9 cellular contexts compared by ENCODE assay signal in genomic region chr11:76666408-76666807, GRCh38. TPM values are rescaled to one million over a fixed set of nuclear protein-coding genes. Genes with fewer than 3 reads are reported as not detected.
DNase-seq lines count a peak whose midpoint lies in the region; ATAC-seq and TF ChIP-seq lines count a peak whose summit lies in the region.
"Had no signal": no experiment of that assay in that cellular context is flagged by ENCODE, and none has a peak within 500 bp of the region (broad histone marks: within the 10 kb centered on the region; RNA-seq: fewer than 3 reads in every experiment).

No MANE protein-coding gene starts in this region.

- peak overlapping the region; percentile 51 for H3K27ac Mint-ChIP-seq in neural crest cell (ENCODE audit: unreplicated experiment)
- H3K27ac Mint-ChIP-seq in CD8-positive, alpha-beta T cell, result no peak overlapping the region
- H3K27ac Mint-ChIP-seq: activated naive CD4-positive, alpha-beta T cell treated with anti-CD3 and anti-CD28 coated beads, Interleukin-2, amount 50 U/mL, for 24 hours had no signal

- peak; percentile 61 for ATAC-seq in HG02678 (IDR thresholded peaks at IDR 0.05; ENCODE audit: unreplicated experiment)
- ATAC-seq in GM19035 (IDR thresholded peaks at IDR 0.05; ENCODE audit: unreplicated experiment), result no peak
- no peak for ATAC-seq in CD8-positive, alpha-beta T cell

- H3K9me3 Mint-ChIP-seq in neural crest cell, result no peaks in the 10 kb centered on the region
- H3K9me3 Mint-ChIP-seq in CD8-positive, alpha-beta T cell, result no peaks in the 10 kb centered on the region
- H3K9me3 Mint-ChIP-seq: activated naive CD4-positive, alpha-beta T cell treated with anti-CD3 and anti-CD28 coated beads, Interleukin-2, amount 50 U/mL, for 24 hours had no signal

- no peak overlapping the region for H3K27ac ChIP-seq in CD8-positive, alpha-beta T cell (ENCODE audit: low read depth, low read length)

- H3K4me3 ChIP-seq in CD8-positive, alpha-beta T cell (ENCODE audit: low read depth, low read length), result no peak overlapping the region

- no peaks in the 10 kb centered on the region for H3K36me3 Mint-ChIP-seq in neural crest cell (ENCODE audit: low read depth)
- no peaks in the 10 kb centered on the region for H3K36me3 Mint-ChIP-seq in CD8-positive, alpha-beta T cell
- H3K36me3 Mint-ChIP-seq: activated naive CD4-positive, alpha-beta T cell treated with anti-CD3 and anti-CD28 coated beads, Interleukin-2, amount 50 U/mL, for 24 hours had no signal

- peaks cover 17% of the 10 kb centered on the region for H3K4me1 Mint-ChIP-seq in neural crest cell
- peaks cover 22% of the 10 kb centered on the region for H3K4me1 Mint-ChIP-seq in CD8-positive, alpha-beta T cell (ENCODE audit: low read depth)

- intact Hi-C loops in CD8-positive, alpha-beta T cell (cut with DNase I, micrococcal nuclease), result no loop called here

- peaks cover 25% of the 10 kb centered on the region for H3K4me1 ChIP-seq in CD8-positive, alpha-beta T cell (ENCODE audit: insufficient read depth, low read length)

- CTCF ChIA-PET in CD8-positive, alpha-beta T cell (lab: Charles Lee), result no interaction called here

- DNase-seq in CMK (ENCODE audit: low read depth) (peak; percentile 71), ecto neural progenitor cell (ENCODE audit: low spot score) (peak; percentile 65), neural crest cell (ENCODE audit: low read depth, low spot score) (no peak), NCI-H69 (lab: John Stamatoyannopoulos, UW) (no peak), putamen (ENCODE audit: low spot score) (no peak)
- no peak for DNase-seq in CD8-positive, alpha-beta T cell

- no peaks in the 10 kb centered on the region for H3K36me3 ChIP-seq in CD8-positive, alpha-beta T cell (ENCODE audit: insufficient read depth, low read length)

- no peak overlapping the region for H3K4me3 Mint-ChIP-seq in neural crest cell
- no peak overlapping the region for H3K4me3 Mint-ChIP-seq in CD8-positive, alpha-beta T cell
- H3K4me3 Mint-ChIP-seq: activated naive CD4-positive, alpha-beta T cell treated with anti-CD3 and anti-CD28 coated beads, Interleukin-2, amount 50 U/mL, for 24 hours had no signal

- peaks cover 22% of the 10 kb centered on the region for H3K27me3 Mint-ChIP-seq in neural crest cell (ENCODE audit: low read depth)
- H3K27me3 Mint-ChIP-seq in CD8-positive, alpha-beta T cell (ENCODE audit: low read depth), result peaks cover 15% of the 10 kb centered on the region

- TF ChIP-seq CTCF in neural crest cell (conservative IDR thresholded peaks at IDR 0.05), result no peak
- no peak for TF ChIP-seq CTCF in CD8-positive, alpha-beta T cell (IDR thresholded peaks at IDR 0.05)

- no peaks in the 10 kb centered on the region for H3K27me3 ChIP-seq in CD8-positive, alpha-beta T cell (ENCODE audit: insufficient read depth, low read length)

- H3K9me3 ChIP-seq in CD8-positive, alpha-beta T cell (ENCODE audit: low read length), result no peaks in the 10 kb centered on the region

- POLR2A ChIA-PET in CD8-positive, alpha-beta T cell (lab: Charles Lee), result no interaction called here

RNA-seq across cellular contexts. Expression of gene LRRC32, which starts 4.1 kb away (rescaled TPM):
- total RNA-seq in neural crest cell, result 0.61 and 0.77 TPM in 2 replicates
- under 1 TPM; 0.31 to 0.68 TPM for total RNA-seq in CD8-positive, alpha-beta T cell

Comparison
In these comparisons a context has a peak if more than half of its experiments do, and no peak if none do; other contexts are left out.
1. DNase-seq: peak in CMK (single experiment) and ecto neural progenitor cell (single experiment); none in neural crest cell (single experiment), NCI-H69 (single experiment), CD8-positive, alpha-beta T cell (0 of 7) and putamen (single experiment).